ENCODE assay signal across 35 cellular contexts in genomic region chr19:8904597-8904996, GRCh38.
DNase-seq lines count a peak whose midpoint lies in the region; ATAC-seq, FAIRE-seq and TF ChIP-seq lines count a peak whose summit lies in the region.
"Had no signal": no experiment of that assay in that cellular context is flagged by ENCODE, and none has a peak within 500 bp of the region (broad histone marks: within the 10 kb centered on the region; RNA-seq: fewer than 3 reads in every experiment).

No MANE protein-coding gene starts in this region.

- ATAC-seq in upper lobe of right lung, result no peak
- no peak for ATAC-seq in naive thymus-derived CD8-positive, alpha-beta T cell
- ATAC-seq in right cardiac atrium, result no peak
- ATAC-seq: A549; CD8-positive, alpha-beta T cell had no signal

- H3K27me3 ChIP-seq in bronchial epithelial cell (ENCODE audit: control insufficient read depth, insufficient read depth, low read length) (no peaks in the 10 kb centered on the region), upper lobe of right lung (no peaks in the 10 kb centered on the region), right cardiac atrium (ENCODE audit: control insufficient read depth, insufficient read depth) (no peaks in the 10 kb centered on the region)
- H3K27me3 ChIP-seq: BE2C; BLaER1; BLaER1 treated with 17β-estradiol and CSF1 and Interleukin-3, amounts not matched to agents 10 nM and 100 nM had no signal

- H3K4me3 Mint-ChIP-seq in naive thymus-derived CD8-positive, alpha-beta T cell, result no peak overlapping the region
- H3K4me3 Mint-ChIP-seq: B cell; CD14-positive monocyte; CD4-positive, alpha-beta memory T cell; CD4-positive, alpha-beta T cell; CD4-positive, CD25-positive, alpha-beta regulatory T cell; CD8-positive, alpha-beta memory T cell; CD8-positive, alpha-beta T cell had no signal

- H3K27me3 Mint-ChIP-seq in naive thymus-derived CD8-positive, alpha-beta T cell, result peaks cover 0 to 24% (median 3%) of the 10 kb centered on the region in 5 donors
- H3K27me3 Mint-ChIP-seq: B cell; CD4-positive, CD25-positive, alpha-beta regulatory T cell had no signal

- intact Hi-C loops in upper lobe of right lung (cut with DNase I), result no loop called here
- intact Hi-C loops in right cardiac atrium (cut with DNase I), result no loop called here

- peak; percentile 84 for FAIRE-seq in bronchial epithelial cell (lab: Jason Lieb, UNC)
- FAIRE-seq: A204.1, A549, D721Med had no signal

- H3K9me3 ChIP-seq in HEK293 (ENCODE audit: control insufficient read depth, insufficient read depth, low read depth, low read length), result no peaks in the 10 kb centered on the region
- no peaks in the 10 kb centered on the region for H3K9me3 ChIP-seq in upper lobe of right lung
- no peaks in the 10 kb centered on the region for H3K9me3 ChIP-seq in right cardiac atrium (ENCODE audit: control insufficient read depth, low read length)
- H3K9me3 ChIP-seq: A549; BE2C; BLaER1; BLaER1 treated with 17β-estradiol and CSF1 and Interleukin-3, amounts not matched to agents 10 nM and 100 nM; Caco-2 had no signal

- DNase-seq in bronchial epithelial cell (ENCODE audit: low read depth), result no peak
- peak; percentile 39 for DNase-seq in upper lobe of right lung
- no peak for DNase-seq in naive thymus-derived CD8-positive, alpha-beta T cell
- no peak for DNase-seq in right cardiac atrium
- DNase-seq in amygdala (lab: John Stamatoyannopoulos, UW), result no peak
- DNase-seq: 8988T; ACHN; AML-193; BE2C; C1 segment of cervical spinal cord; Caco-2; Calu3; CD4-positive, alpha-beta memory T cell; CD4-positive, alpha-beta T cell; CD4-positive, CD25-positive, alpha-beta regulatory T cell; CD8-positive, alpha-beta memory T cell; CD8-positive, alpha-beta T cell; COR-L47; DMS 273 treated with DMSO at 0.1 percent for 48 hours; DMS153; DMS53; DMS79; DMS79 treated with DMSO at 0.1 percent for 48 hours; DND-41; EL had no signal

- POLR2A ChIA-PET in HEK293 (lab: Yijun Ruan, JAX), result no interaction called here
- POLR2A ChIA-PET in naive thymus-derived CD8-positive, alpha-beta T cell (lab: Charles Lee), result no interaction called here

- H3K36me3 Mint-ChIP-seq in naive thymus-derived CD8-positive, alpha-beta T cell, result peaks cover 0 to 7% (median 0%) of the 10 kb centered on the region in 3 donors
- H3K36me3 Mint-ChIP-seq: CD14-positive monocyte; CD4-positive, alpha-beta memory T cell; CD4-positive, CD25-positive, alpha-beta regulatory T cell; CD8-positive, alpha-beta memory T cell; CD8-positive, alpha-beta T cell had no signal

- no peaks in the 10 kb centered on the region for H3K4me1 Mint-ChIP-seq in naive thymus-derived CD8-positive, alpha-beta T cell
- H3K4me1 Mint-ChIP-seq: B cell; CD14-positive monocyte; CD4-positive, alpha-beta memory T cell; CD4-positive, CD25-positive, alpha-beta regulatory T cell; CD8-positive, alpha-beta memory T cell had no signal

- TF ChIP-seq CTCF in HEK293 (tag by site-specific recombination; IDR thresholded peaks at IDR 0.05) (no peak), bronchial epithelial cell (IDR thresholded peaks at IDR 0.05; ENCODE audit: insufficient read depth, low read length, severe bottlenecking) (no peak), upper lobe of right lung (IDR thresholded peaks at IDR 0.05) (no peak)

- H3K36me3 ChIP-seq in HEK293 (ENCODE audit: control insufficient read depth in 2 of 2, insufficient read depth in 1 of 2, low read length in 2 of 2) (no peaks in the 10 kb centered on the region), bronchial epithelial cell (ENCODE audit: control insufficient read depth, insufficient read depth, low read length) (no peaks in the 10 kb centered on the region), upper lobe of right lung (no peaks in the 10 kb centered on the region)
- H3K36me3 ChIP-seq: BE2C; BLaER1; BLaER1 treated with 17β-estradiol and CSF1 and Interleukin-3, amounts not matched to agents 10 nM and 100 nM had no signal

- H3K27ac Mint-ChIP-seq in naive thymus-derived CD8-positive, alpha-beta T cell, result no peak overlapping the region
- H3K27ac Mint-ChIP-seq: B cell; CD14-positive monocyte; CD4-positive, alpha-beta memory T cell; CD4-positive, alpha-beta T cell; CD4-positive, CD25-positive, alpha-beta regulatory T cell; CD8-positive, alpha-beta memory T cell; CD8-positive, alpha-beta T cell had no signal

- no peak overlapping the region for H3K27ac ChIP-seq in HEK293 (ENCODE audit: extremely low read depth, low read depth, low read length)
- no peak overlapping the region for H3K27ac ChIP-seq in upper lobe of right lung
- H3K27ac ChIP-seq in right cardiac atrium (ENCODE audit: low read length), result no peak overlapping the region
- H3K27ac ChIP-seq: 22Rv1; A549; BLaER1; BLaER1 treated with 17β-estradiol and CSF1 and Interleukin-3, amounts not matched to agents 10 nM and 100 nM; C4-2B had no signal

- 29% methylated on average over 1 of the region's 1 CpG for WGBS in right cardiac atrium

- no peaks in the 10 kb centered on the region for H3K4me1 ChIP-seq in HEK293 (ENCODE audit: control insufficient read depth, insufficient read depth, low read length)
- no peaks in the 10 kb centered on the region for H3K4me1 ChIP-seq in upper lobe of right lung
- H3K4me1 ChIP-seq in right cardiac atrium (ENCODE audit: control insufficient read depth, insufficient read depth, low read length), result no peaks in the 10 kb centered on the region
- H3K4me1 ChIP-seq: A549; BE2C; BLaER1; BLaER1 treated with 17β-estradiol and CSF1 and Interleukin-3, amounts not matched to agents 10 nM and 100 nM; Caco-2 had no signal

- peaks cover 0 to 9% (median 0%) of the 10 kb centered on the region in 9 donors for H3K9me3 Mint-ChIP-seq in naive thymus-derived CD8-positive, alpha-beta T cell
- H3K9me3 Mint-ChIP-seq: CD4-positive, alpha-beta T cell; CD8-positive, alpha-beta T cell had no signal

- H3K4me3 ChIP-seq in HEK293 (ENCODE audit: low read depth, low read length), result no peak overlapping the region
- H3K4me3 ChIP-seq in bronchial epithelial cell (ENCODE audit: low read depth, low read length), result no peak overlapping the region
- H3K4me3 ChIP-seq in upper lobe of right lung, result no peak overlapping the region
- H3K4me3 ChIP-seq in right cardiac atrium (ENCODE audit: low read length), result no peak overlapping the region
- H3K4me3 ChIP-seq: A549; BLaER1; BLaER1 treated with 17β-estradiol and CSF1 and Interleukin-3, amounts not matched to agents 10 nM and 100 nM had no signal

- CTCF ChIA-PET in HEK293 (lab: Yijun Ruan, JAX), result no interaction called here

TF ChIP-seq in HEK293, 187 proteins besides CTCF, POLR2A, EP300 and RAD21:
- TF ChIP-seq EGR2 (tag by site-specific recombination; IDR thresholded peaks at IDR 0.05; ENCODE audit: low read depth) (peak; percentile 57; the same call in 1 of the 2 replicates), ZNF558 (tag by site-specific recombination; IDR thresholded peaks at IDR 0.05) (no peak), ZFP41 (tag by site-specific recombination; IDR thresholded peaks at IDR 0.05; ENCODE audit: borderline replicate concordance) (no peak), ZFHX2 (tag by site-specific recombination; conservative IDR thresholded peaks at IDR 0.05) (peak; percentile 45)
